Comparison of ENCODE assay signal across 15 cellular contexts in the genomic region with DNA sequence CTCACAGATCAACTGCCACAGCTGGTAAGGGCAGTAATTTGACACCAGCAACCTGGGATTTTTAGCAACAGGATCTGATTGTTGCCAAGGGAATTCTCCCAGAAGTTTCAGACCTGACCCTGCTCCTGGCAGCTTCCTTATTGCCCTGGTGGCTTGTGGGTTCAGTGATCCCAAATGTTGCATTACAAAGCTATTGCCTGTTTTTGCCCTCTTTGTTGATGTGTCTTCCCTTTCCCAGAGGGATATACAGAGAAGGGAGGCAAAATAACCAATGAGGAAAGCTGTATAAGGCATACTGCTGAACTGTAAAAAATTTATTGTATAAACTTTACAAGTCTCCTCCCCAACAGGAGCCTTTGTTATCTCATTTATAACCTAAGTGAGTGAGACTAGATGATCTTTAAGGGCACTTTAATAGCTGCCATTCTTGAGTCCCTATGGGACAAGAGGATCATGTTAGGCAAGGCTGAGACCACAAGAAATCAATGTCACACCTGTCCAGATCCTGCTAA. TPM values are rescaled to one million over a fixed set of nuclear protein-coding genes. Genes with fewer than 3 reads are reported as not detected.
A peak's percentile ranks its signal among the peaks of the same experiment; 100 is the strongest.
DNase-seq lines count a peak whose midpoint lies in the region; ATAC-seq and TF ChIP-seq lines count a peak whose summit lies in the region.
"Had no signal": no experiment of that assay in that cellular context is flagged by ENCODE, and none has a peak within 500 bp of the region (broad histone marks: within the 10 kb centered on the region; RNA-seq: fewer than 3 reads in every experiment).

No MANE protein-coding gene starts in this region.

- TF ChIP-seq CTCF in A673 (conservative IDR thresholded peaks at IDR 0.05; ENCODE audit: low read depth, low read length): no peak

- intact Hi-C loops in A673 (cut with micrococcal nuclease; ENCODE audit: unreplicated experiment): no loop called here

- H3K36me3 ChIP-seq in thymus (ENCODE audit: control insufficient read depth, insufficient read depth) (no peaks in the 10 kb centered on the region), A673 (ENCODE audit: insufficient read depth, low read length, poor library complexity, severe bottlenecking) (no peaks in the 10 kb centered on the region)
- H3K36me3 ChIP-seq: vagina had no signal

- no peak for DNase-seq in activated T-cell treated with anti-CD3 and anti-CD28 coated beads, Interleukin-2, amount 50 U/mL, for 24 hours
- DNase-seq in activated T-cell treated with anti-CD3 and anti-CD28 coated beads, Interleukin-2, amount 50 U/mL, for 4 hours: no peak
- no peak for DNase-seq in T-cell
- DNase-seq in kidney tubule cell (ENCODE audit: low spot score): no peak
- DNase-seq in A673 (ENCODE audit: low spot score): no peak
- DNase-seq: effector CD4-positive, alpha-beta T cell; foreskin fibroblast; NCI-H226; stimulated activated CD4-positive, alpha-beta T cell treated with anti-CD3 and anti-CD28 coated beads, Interleukin-12 subunit alpha, Interleukin-12 subunit beta, amount 100 ng/mL, for 4 hours; T1000 had no signal

- H3K27me3 ChIP-seq in layer of hippocampus (ENCODE audit: control insufficient read depth, insufficient read depth, low read length) (no peaks in the 10 kb centered on the region), thymus (ENCODE audit: control insufficient read depth, insufficient read depth) (no peaks in the 10 kb centered on the region), A673 (replicated peaks; ENCODE audit: insufficient read depth, low read depth, low read length, poor library complexity) (no peaks in the 10 kb centered on the region)
- H3K27me3 ChIP-seq: vagina had no signal

- POLR2A ChIA-PET in T-cell (lab: Charles Lee) (no interaction called here), A673 (lab: Charles Lee; ENCODE audit: low non-redundant PET) (no interaction called here)

- peaks cover 12% of the 10 kb centered on the region for H3K4me1 ChIP-seq in thymus (ENCODE audit: control insufficient read depth, insufficient read depth, low read length)
- no peaks in the 10 kb centered on the region for H3K4me1 ChIP-seq in A673 (ENCODE audit: insufficient read depth, low read length, poor library complexity, severe bottlenecking)
- H3K4me1 ChIP-seq: vagina had no signal

- H3K27ac ChIP-seq in layer of hippocampus (ENCODE audit: low read depth, low read length) (peak overlapping the region; percentile 8), thymus (ENCODE audit: low read depth) (peak overlapping the region; percentile 31), A673 (ENCODE audit: low read depth, low read length, poor library complexity, severe bottlenecking) (no peak overlapping the region)
- H3K27ac ChIP-seq: vagina had no signal

- no peak overlapping the region for H3K4me3 Mint-ChIP-seq in activated T-cell treated with anti-CD3 and anti-CD28 coated beads, Interleukin-2, amount 50 U/mL, for 24 hours
- H3K4me3 Mint-ChIP-seq in activated T-cell treated with anti-CD3 and anti-CD28 coated beads, Interleukin-2, amount 50 U/mL, for 4 hours: no peak overlapping the region
- H3K4me3 Mint-ChIP-seq in T-cell: peak overlapping the region in 2 of 3 donors; percentile 0 to 57

- peaks cover 73% of the 10 kb centered on the region for H3K4me1 Mint-ChIP-seq in activated T-cell treated with anti-CD3 and anti-CD28 coated beads, Interleukin-2, amount 50 U/mL, for 24 hours (ENCODE audit: low read depth)
- H3K4me1 Mint-ChIP-seq in activated T-cell treated with anti-CD3 and anti-CD28 coated beads, Interleukin-2, amount 50 U/mL, for 4 hours (ENCODE audit: low read depth): peaks cover 86% of the 10 kb centered on the region
- H3K4me1 Mint-ChIP-seq in T-cell: peaks cover 82 to 92% (median 87%) of the 10 kb centered on the region in 3 donors

- H3K9me3 ChIP-seq in thymus (ENCODE audit: control insufficient read depth): no peaks in the 10 kb centered on the region
- H3K9me3 ChIP-seq in A673 (ENCODE audit: low read depth, low read length, poor library complexity, severe bottlenecking): no peaks in the 10 kb centered on the region
- H3K9me3 ChIP-seq: vagina had no signal

- CTCF ChIA-PET in T-cell (lab: Charles Lee) (interaction anchor here in 1 of 2 donors (0.6 to 0.9 kb wide), 3 partner anchors 13 to 1029 kb away, joined by 3 read pairs; no protein-coding TSS in a partner anchor), A673 (lab: Charles Lee) (no interaction called here)

- H3K9me3 Mint-ChIP-seq in activated T-cell treated with anti-CD3 and anti-CD28 coated beads, Interleukin-2, amount 50 U/mL, for 24 hours: no peaks in the 10 kb centered on the region
- no peaks in the 10 kb centered on the region for H3K9me3 Mint-ChIP-seq in activated T-cell treated with anti-CD3 and anti-CD28 coated beads, Interleukin-2, amount 50 U/mL, for 4 hours
- H3K9me3 Mint-ChIP-seq in T-cell: no peaks in the 10 kb centered on the region

- H3K27me3 Mint-ChIP-seq in activated T-cell treated with anti-CD3 and anti-CD28 coated beads, Interleukin-2, amount 50 U/mL, for 24 hours: peaks cover 19% of the 10 kb centered on the region
- H3K27me3 Mint-ChIP-seq in activated T-cell treated with anti-CD3 and anti-CD28 coated beads, Interleukin-2, amount 50 U/mL, for 4 hours (ENCODE audit: low read depth): no peaks in the 10 kb centered on the region
- H3K27me3 Mint-ChIP-seq in T-cell: no peaks in the 10 kb centered on the region

- no peak overlapping the region for H3K4me3 ChIP-seq in thymus (ENCODE audit: low read length)
- no peak overlapping the region for H3K4me3 ChIP-seq in A673 (ENCODE audit: low read depth, low read length, poor library complexity, severe bottlenecking)

- H3K36me3 Mint-ChIP-seq in activated T-cell treated with anti-CD3 and anti-CD28 coated beads, Interleukin-2, amount 50 U/mL, for 24 hours (ENCODE audit: low read depth): no peaks in the 10 kb centered on the region
- H3K36me3 Mint-ChIP-seq in activated T-cell treated with anti-CD3 and anti-CD28 coated beads, Interleukin-2, amount 50 U/mL, for 4 hours (ENCODE audit: insufficient read depth): no peaks in the 10 kb centered on the region
- H3K36me3 Mint-ChIP-seq in T-cell: no peaks in the 10 kb centered on the region

- no peak for ATAC-seq in activated T-cell treated with anti-CD3 and anti-CD28 coated beads, Interleukin-2, amount 50 U/mL, for 4 hours
- ATAC-seq in T-cell (replicated peaks in 1 of 4) (no peak), HG03469 (IDR thresholded peaks at IDR 0.05; ENCODE audit: unreplicated experiment) (no peak)

- BruUV-seq in A673 (replicated peaks; lab: Mats Ljungman, UMichigan): no TSS peak

- H3K27ac Mint-ChIP-seq in activated T-cell treated with anti-CD3 and anti-CD28 coated beads, Interleukin-2, amount 50 U/mL, for 24 hours: peak overlapping the region; percentile 31
- peak overlapping the region; percentile 80 to 81 for H3K27ac Mint-ChIP-seq in T-cell

RNA-seq across cellular contexts. Expression of a gene that starts 22.2 kb away (rescaled TPM):
- total RNA-seq in activated T-cell treated with anti-CD3 and anti-CD28 coated beads, Interleukin-2, amount 50 U/mL, for 4 hours: under 1 TPM; 0.19 to 0.21 (median 0.20) TPM
- total RNA-seq in T-cell (under 1 TPM in 4 of 5 donors, not detected in 1; 0.18 to 0.54 (median 0.45) TPM), A673 (2021) (not detected in 2 replicates)
- 23.3 TPM for polyA plus RNA-seq in thymus
- polyA plus RNA-seq: AG04450 had no signal

Comparison
In these comparisons a context has a peak if more than half of its experiments do, and no peak if none do; other contexts are left out.
1. H3K4me3 Mint-ChIP-seq: peak in T-cell (2 of 3); none in activated T-cell treated with anti-CD3 and anti-CD28 coated beads, Interleukin-2, amount 50 U/mL, for 24 hours (single experiment) and activated T-cell treated with anti-CD3 and anti-CD28 coated beads, Interleukin-2, amount 50 U/mL, for 4 hours (single experiment).